ENCODE assay signal across 8 cellular contexts in genomic region chr11:96393753-96394348, GRCh38. TPM values are rescaled to one million over a fixed set of nuclear protein-coding genes. Genes with fewer than 3 reads are reported as not detected.
DNase-seq lines count a peak whose midpoint lies in the region; ATAC-seq and TF ChIP-seq lines count a peak whose summit lies in the region.

No MANE protein-coding gene starts in this region.

- no peak overlapping the region for H3K27ac Mint-ChIP-seq in mesothelial cell of epicardium

- H3K4me1 Mint-ChIP-seq in mesothelial cell of epicardium: peaks cover 16% of the 10 kb centered on the region

- ATAC-seq in esophagus mucosa: no peak
- no peak for ATAC-seq in HG03196 (IDR thresholded peaks at IDR 0.05; ENCODE audit: unreplicated experiment)

- DNase-seq in AG09309 (ENCODE audit: low read depth) (no peak), NCI-H2196 treated with DMSO at 0.1 percent for 48 hours (lab: John Stamatoyannopoulos, UW; ENCODE audit: unreplicated experiment) (peak; percentile 24), mesothelial cell of epicardium (ENCODE audit: low spot score in 2 of 2, unreplicated experiment in 2 of 2) (no peak), T1000 (lab: John Stamatoyannopoulos, UW) (no peak)
- DNase-seq in central memory CD4-positive, alpha-beta T cell: peak; percentile 26

- TF ChIP-seq CTCF in AG09309 (IDR thresholded peaks at IDR 0.05; ENCODE audit: control insufficient read depth, insufficient read depth, low read depth, low read length, missing control alignments) (peak; percentile 61), GM12874 (IDR thresholded peaks at IDR 0.05; ENCODE audit: insufficient read depth, low read depth, low read length) (peak; percentile 47; the same call in 1 of the 2 replicates), mesothelial cell of epicardium (IDR thresholded peaks at IDR 0.05; ENCODE audit: unreplicated experiment) (peak; percentile 67)

- H3K4me3 Mint-ChIP-seq in mesothelial cell of epicardium: no peak overlapping the region

- peaks cover 22% of the 10 kb centered on the region for H3K9me3 Mint-ChIP-seq in mesothelial cell of epicardium

- H3K27me3 Mint-ChIP-seq in mesothelial cell of epicardium (ENCODE audit: low read depth): no peaks in the 10 kb centered on the region

- no peak overlapping the region for H3K4me3 ChIP-seq in AG09309 (ENCODE audit: control insufficient read depth, low read depth, low read length)

- peaks cover 20% of the 10 kb centered on the region for H3K36me3 Mint-ChIP-seq in mesothelial cell of epicardium

RNA-seq across cellular contexts. Expression of gene JRKL, which starts 4.0 kb away (rescaled TPM):
- total RNA-seq in mesothelial cell of epicardium (12.2 to 12.9 TPM (median 12.7 TPM) in 3 replicates), esophagus mucosa (4.1 TPM)

RNA-seq across cellular contexts. Expression of gene CCDC82, which starts 4.1 kb away (rescaled TPM):
- total RNA-seq in mesothelial cell of epicardium (25.6 to 27.0 TPM (median 25.8 TPM) in 3 replicates), esophagus mucosa (5.3 TPM)

RNA-seq across cellular contexts. Expression of gene MAML2, which starts 50.9 kb away (rescaled TPM):
- total RNA-seq in mesothelial cell of epicardium: 36.4 to 38.4 TPM (median 38.3 TPM) in 3 replicates
- total RNA-seq in esophagus mucosa: 4.5 TPM

Comparison
In these comparisons a context has a peak if more than half of its experiments do, and no peak if none do; other contexts are left out.
1. DNase-seq: peak in NCI-H2196 treated with DMSO at 0.1 percent for 48 hours (single experiment) and central memory CD4-positive, alpha-beta T cell (single experiment); none in AG09309 (single experiment), mesothelial cell of epicardium (0 of 2) and T1000 (single experiment).
2. Peak in every context shown above with its lines, with median percentiles within 50 percentile points of each other: CTCF ChIP-seq.